In the genomic region with DNA sequence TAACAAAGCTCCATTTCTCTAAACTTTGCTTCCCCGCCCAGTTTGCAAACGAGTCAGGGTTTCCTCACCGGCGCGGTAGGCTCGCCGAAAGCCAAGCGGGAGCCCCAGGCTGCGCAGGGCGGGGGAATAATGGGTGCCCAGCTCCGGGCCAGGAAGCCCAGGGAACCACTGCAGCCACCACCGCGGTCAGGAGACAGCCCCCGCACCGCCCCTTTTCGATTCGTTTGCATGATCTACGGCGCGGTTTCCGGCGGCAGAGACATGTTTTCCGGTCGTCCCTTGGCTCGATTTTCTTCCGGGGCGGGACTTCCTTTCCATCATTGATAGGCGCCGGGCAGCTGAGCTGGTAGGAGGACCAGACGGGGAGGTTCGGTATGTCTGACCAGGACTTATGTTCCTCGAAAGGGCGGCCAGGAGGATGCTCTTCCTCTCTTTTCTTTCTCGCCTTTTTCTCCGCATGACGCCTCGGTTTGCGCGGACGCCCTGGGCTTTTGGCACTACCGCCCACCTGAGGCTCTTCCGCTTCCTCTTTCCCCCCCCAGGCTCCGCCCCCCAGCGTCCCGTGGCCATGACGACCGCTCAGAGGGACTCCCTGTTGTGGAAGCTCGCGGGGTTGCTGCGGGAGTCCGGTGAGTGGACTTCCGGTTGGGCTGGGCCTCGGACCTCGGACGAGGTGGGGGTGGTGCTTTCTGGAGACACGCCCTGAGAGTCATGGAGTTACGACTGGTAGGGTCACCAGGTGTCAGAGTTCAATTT, we compare ENCODE assay signal across 1 cellular context.
A peak's percentile ranks its signal among the peaks of the same experiment; 100 is the strongest.
TF ChIP-seq lines count a peak whose summit lies in the region.

A gene with protein sequence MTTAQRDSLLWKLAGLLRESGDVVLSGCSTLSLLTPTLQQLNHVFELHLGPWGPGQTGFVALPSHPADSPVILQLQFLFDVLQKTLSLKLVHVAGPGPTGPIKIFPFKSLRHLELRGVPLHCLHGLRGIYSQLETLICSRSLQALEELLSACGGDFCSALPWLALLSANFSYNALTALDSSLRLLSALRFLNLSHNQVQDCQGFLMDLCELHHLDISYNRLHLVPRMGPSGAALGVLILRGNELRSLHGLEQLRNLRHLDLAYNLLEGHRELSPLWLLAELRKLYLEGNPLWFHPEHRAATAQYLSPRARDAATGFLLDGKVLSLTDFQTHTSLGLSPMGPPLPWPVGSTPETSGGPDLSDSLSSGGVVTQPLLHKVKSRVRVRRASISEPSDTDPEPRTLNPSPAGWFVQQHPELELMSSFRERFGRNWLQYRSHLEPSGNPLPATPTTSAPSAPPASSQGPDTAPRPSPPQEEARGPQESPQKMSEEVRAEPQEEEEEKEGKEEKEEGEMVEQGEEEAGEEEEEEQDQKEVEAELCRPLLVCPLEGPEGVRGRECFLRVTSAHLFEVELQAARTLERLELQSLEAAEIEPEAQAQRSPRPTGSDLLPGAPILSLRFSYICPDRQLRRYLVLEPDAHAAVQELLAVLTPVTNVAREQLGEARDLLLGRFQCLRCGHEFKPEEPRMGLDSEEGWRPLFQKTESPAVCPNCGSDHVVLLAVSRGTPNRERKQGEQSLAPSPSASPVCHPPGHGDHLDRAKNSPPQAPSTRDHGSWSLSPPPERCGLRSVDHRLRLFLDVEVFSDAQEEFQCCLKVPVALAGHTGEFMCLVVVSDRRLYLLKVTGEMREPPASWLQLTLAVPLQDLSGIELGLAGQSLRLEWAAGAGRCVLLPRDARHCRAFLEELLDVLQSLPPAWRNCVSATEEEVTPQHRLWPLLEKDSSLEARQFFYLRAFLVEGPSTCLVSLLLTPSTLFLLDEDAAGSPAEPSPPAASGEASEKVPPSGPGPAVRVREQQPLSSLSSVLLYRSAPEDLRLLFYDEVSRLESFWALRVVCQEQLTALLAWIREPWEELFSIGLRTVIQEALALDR (plus strand): TSS at position 306 of the 756 bp plus-strand sequence. CDS start 263 bp downstream, at position 569.

TF ChIP-seq in HepG2, 621 proteins besides CTCF, POLR2A, EP300 and RAD21 (continued from another document and continues in another):
- peak; percentile 79 for TF ChIP-seq RXRA (CRISPR knock-in tag; IDR thresholded peaks at IDR 0.05)
- TF ChIP-seq JUN (CRISPR knock-in tag; IDR thresholded peaks at IDR 0.05) = peak; percentile 26; the same call in 1 of the 2 replicates
- no peak; the same call in 1 of the 2 replicates for TF ChIP-seq ZNF264 (CRISPR knock-in tag; IDR thresholded peaks at IDR 0.05)
- TF ChIP-seq, protein P1, sequence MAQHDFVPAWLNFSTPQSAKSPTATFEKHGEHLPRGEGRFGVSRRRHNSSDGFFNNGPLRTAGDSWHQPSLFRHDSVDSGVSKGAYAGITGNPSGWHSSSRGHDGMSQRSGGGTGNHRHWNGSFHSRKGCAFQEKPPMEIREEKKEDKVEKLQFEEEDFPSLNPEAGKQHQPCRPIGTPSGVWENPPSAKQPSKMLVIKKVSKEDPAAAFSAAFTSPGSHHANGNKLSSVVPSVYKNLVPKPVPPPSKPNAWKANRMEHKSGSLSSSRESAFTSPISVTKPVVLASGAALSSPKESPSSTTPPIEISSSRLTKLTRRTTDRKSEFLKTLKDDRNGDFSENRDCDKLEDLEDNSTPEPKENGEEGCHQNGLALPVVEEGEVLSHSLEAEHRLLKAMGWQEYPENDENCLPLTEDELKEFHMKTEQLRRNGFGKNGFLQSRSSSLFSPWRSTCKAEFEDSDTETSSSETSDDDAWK (CRISPR knock-in tag; IDR thresholded peaks at IDR 0.05) = no peak
- TF ChIP-seq, protein P2, sequence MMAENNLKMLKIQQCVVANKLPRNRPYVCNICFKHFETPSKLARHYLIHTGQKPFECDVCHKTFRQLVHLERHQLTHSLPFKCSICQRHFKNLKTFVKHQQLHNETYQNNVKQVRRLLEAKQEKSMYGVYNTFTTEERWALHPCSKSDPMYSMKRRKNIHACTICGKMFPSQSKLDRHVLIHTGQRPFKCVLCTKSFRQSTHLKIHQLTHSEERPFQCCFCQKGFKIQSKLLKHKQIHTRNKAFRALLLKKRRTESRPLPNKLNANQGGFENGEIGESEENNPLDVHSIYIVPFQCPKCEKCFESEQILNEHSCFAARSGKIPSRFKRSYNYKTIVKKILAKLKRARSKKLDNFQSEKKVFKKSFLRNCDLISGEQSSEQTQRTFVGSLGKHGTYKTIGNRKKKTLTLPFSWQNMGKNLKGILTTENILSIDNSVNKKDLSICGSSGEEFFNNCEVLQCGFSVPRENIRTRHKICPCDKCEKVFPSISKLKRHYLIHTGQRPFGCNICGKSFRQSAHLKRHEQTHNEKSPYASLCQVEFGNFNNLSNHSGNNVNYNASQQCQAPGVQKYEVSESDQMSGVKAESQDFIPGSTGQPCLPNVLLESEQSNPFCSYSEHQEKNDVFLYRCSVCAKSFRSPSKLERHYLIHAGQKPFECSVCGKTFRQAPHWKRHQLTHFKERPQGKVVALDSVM (CRISPR knock-in tag; IDR thresholded peaks at IDR 0.05) = peak; percentile 96; the same call in 1 of the 2 replicates
- TF ChIP-seq ZNF850 (CRISPR knock-in tag; conservative IDR thresholded peaks at IDR 0.05) = no peak
- TF ChIP-seq, protein P3, sequence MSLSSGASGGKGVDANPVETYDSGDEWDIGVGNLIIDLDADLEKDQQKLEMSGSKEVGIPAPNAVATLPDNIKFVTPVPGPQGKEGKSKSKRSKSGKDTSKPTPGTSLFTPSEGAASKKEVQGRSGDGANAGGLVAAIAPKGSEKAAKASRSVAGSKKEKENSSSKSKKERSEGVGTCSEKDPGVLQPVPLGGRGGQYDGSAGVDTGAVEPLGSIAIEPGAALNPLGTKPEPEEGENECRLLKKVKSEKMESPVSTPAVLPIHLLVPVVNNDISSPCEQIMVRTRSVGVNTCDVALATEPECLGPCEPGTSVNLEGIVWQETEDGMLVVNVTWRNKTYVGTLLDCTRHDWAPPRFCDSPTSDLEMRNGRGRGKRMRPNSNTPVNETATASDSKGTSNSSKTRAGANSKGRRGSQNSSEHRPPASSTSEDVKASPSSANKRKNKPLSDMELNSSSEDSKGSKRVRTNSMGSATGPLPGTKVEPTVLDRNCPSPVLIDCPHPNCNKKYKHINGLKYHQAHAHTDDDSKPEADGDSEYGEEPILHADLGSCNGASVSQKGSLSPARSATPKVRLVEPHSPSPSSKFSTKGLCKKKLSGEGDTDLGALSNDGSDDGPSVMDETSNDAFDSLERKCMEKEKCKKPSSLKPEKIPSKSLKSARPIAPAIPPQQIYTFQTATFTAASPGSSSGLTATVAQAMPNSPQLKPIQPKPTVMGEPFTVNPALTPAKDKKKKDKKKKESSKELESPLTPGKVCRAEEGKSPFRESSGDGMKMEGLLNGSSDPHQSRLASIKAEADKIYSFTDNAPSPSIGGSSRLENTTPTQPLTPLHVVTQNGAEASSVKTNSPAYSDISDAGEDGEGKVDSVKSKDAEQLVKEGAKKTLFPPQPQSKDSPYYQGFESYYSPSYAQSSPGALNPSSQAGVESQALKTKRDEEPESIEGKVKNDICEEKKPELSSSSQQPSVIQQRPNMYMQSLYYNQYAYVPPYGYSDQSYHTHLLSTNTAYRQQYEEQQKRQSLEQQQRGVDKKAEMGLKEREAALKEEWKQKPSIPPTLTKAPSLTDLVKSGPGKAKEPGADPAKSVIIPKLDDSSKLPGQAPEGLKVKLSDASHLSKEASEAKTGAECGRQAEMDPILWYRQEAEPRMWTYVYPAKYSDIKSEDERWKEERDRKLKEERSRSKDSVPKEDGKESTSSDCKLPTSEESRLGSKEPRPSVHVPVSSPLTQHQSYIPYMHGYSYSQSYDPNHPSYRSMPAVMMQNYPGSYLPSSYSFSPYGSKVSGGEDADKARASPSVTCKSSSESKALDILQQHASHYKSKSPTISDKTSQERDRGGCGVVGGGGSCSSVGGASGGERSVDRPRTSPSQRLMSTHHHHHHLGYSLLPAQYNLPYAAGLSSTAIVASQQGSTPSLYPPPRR (CRISPR knock-in tag; IDR thresholded peaks at IDR 0.05; ENCODE audit: borderline replicate concordance) = peak; percentile 42; the same call in 1 of the 2 replicates
- peak; percentile 31; the same call in 1 of the 2 replicates for TF ChIP-seq ZNF879 (CRISPR knock-in tag; IDR thresholded peaks at IDR 0.05)
- TF ChIP-seq, protein P4, sequence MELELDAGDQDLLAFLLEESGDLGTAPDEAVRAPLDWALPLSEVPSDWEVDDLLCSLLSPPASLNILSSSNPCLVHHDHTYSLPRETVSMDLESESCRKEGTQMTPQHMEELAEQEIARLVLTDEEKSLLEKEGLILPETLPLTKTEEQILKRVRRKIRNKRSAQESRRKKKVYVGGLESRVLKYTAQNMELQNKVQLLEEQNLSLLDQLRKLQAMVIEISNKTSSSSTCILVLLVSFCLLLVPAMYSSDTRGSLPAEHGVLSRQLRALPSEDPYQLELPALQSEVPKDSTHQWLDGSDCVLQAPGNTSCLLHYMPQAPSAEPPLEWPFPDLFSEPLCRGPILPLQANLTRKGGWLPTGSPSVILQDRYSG (CRISPR knock-in tag; IDR thresholded peaks at IDR 0.05) = no peak
- TF ChIP-seq, protein P5, sequence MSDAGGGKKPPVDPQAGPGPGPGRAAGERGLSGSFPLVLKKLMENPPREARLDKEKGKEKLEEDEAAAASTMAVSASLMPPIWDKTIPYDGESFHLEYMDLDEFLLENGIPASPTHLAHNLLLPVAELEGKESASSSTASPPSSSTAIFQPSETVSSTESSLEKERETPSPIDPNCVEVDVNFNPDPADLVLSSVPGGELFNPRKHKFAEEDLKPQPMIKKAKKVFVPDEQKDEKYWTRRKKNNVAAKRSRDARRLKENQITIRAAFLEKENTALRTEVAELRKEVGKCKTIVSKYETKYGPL (CRISPR knock-in tag; IDR thresholded peaks at IDR 0.05) = no peak
- TF ChIP-seq, protein P6, sequence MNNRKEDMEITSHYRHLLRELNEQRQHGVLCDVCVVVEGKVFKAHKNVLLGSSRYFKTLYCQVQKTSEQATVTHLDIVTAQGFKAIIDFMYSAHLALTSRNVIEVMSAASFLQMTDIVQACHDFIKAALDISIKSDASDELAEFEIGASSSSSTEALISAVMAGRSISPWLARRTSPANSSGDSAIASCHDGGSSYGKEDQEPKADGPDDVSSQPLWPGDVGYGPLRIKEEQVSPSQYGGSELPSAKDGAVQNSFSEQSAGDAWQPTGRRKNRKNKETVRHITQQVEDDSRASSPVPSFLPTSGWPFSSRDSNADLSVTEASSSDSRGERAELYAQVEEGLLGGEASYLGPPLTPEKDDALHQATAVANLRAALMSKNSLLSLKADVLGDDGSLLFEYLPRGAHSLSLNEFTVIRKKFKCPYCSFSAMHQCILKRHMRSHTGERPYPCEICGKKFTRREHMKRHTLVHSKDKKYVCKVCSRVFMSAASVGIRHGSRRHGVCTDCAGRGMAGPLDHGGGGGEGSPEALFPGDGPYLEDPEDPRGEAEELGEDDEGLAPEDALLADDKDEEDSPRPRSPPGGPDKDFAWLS (CRISPR knock-in tag; IDR thresholded peaks at IDR 0.05; ENCODE audit: borderline replicate concordance) = no peak
- TF ChIP-seq, protein P7, sequence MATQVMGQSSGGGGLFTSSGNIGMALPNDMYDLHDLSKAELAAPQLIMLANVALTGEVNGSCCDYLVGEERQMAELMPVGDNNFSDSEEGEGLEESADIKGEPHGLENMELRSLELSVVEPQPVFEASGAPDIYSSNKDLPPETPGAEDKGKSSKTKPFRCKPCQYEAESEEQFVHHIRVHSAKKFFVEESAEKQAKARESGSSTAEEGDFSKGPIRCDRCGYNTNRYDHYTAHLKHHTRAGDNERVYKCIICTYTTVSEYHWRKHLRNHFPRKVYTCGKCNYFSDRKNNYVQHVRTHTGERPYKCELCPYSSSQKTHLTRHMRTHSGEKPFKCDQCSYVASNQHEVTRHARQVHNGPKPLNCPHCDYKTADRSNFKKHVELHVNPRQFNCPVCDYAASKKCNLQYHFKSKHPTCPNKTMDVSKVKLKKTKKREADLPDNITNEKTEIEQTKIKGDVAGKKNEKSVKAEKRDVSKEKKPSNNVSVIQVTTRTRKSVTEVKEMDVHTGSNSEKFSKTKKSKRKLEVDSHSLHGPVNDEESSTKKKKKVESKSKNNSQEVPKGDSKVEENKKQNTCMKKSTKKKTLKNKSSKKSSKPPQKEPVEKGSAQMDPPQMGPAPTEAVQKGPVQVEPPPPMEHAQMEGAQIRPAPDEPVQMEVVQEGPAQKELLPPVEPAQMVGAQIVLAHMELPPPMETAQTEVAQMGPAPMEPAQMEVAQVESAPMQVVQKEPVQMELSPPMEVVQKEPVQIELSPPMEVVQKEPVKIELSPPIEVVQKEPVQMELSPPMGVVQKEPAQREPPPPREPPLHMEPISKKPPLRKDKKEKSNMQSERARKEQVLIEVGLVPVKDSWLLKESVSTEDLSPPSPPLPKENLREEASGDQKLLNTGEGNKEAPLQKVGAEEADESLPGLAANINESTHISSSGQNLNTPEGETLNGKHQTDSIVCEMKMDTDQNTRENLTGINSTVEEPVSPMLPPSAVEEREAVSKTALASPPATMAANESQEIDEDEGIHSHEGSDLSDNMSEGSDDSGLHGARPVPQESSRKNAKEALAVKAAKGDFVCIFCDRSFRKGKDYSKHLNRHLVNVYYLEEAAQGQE (IDR thresholded peaks at IDR 0.05; ENCODE audit: borderline replicate concordance in 1 of 2, low read depth in 1 of 2, low read length in 2 of 2) = peak in 1 of 2 experiments; percentile 81; a peak in 3 of 4 replicates
- TF ChIP-seq ZMYM4 (CRISPR knock-in tag; IDR thresholded peaks at IDR 0.05) = peak; percentile 73
- no peak for TF ChIP-seq ZNF367 (CRISPR knock-in tag; IDR thresholded peaks at IDR 0.05; ENCODE audit: borderline replicate concordance)
- TF ChIP-seq NR2C2 (CRISPR knock-in tag; IDR thresholded peaks at IDR 0.05; ENCODE audit: borderline replicate concordance) = peak; percentile 98
- no peak for TF ChIP-seq ZNF282 (IDR thresholded peaks at IDR 0.05; ENCODE audit: partially characterized antibody)
- no peak for TF ChIP-seq ZNF326 (CRISPR knock-in tag; IDR thresholded peaks at IDR 0.05; ENCODE audit: borderline replicate concordance)
- TF ChIP-seq ZNF12 (CRISPR knock-in tag; IDR thresholded peaks at IDR 0.05) = peak; percentile 96
- TF ChIP-seq PRPF4 (IDR thresholded peaks at IDR 0.05; ENCODE audit: low read depth, low read length, poor library complexity, severe bottlenecking) = peak; percentile 10
- no peak for TF ChIP-seq ZNF138 (CRISPR knock-in tag; IDR thresholded peaks at IDR 0.05; ENCODE audit: low read depth)
- no peak for TF ChIP-seq TCF12 (IDR thresholded peaks at IDR 0.05)
- peak; percentile 90; the same call in 1 of the 2 replicates for TF ChIP-seq TCF12 (CRISPR knock-in tag; IDR thresholded peaks at IDR 0.05)
- TF ChIP-seq, protein P8, sequence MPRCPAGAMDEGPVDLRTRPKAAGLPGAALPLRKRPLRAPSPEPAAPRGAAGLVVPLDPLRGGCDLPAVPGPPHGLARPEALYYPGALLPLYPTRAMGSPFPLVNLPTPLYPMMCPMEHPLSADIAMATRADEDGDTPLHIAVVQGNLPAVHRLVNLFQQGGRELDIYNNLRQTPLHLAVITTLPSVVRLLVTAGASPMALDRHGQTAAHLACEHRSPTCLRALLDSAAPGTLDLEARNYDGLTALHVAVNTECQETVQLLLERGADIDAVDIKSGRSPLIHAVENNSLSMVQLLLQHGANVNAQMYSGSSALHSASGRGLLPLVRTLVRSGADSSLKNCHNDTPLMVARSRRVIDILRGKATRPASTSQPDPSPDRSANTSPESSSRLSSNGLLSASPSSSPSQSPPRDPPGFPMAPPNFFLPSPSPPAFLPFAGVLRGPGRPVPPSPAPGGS (CRISPR knock-in tag; IDR thresholded peaks at IDR 0.05) = peak; percentile 70; the same call in 1 of the 2 replicates
- peak; percentile 56; the same call in 1 of the 2 replicates for TF ChIP-seq GFI1 (CRISPR knock-in tag; IDR thresholded peaks at IDR 0.05; ENCODE audit: borderline replicate concordance)
- no peak for TF ChIP-seq NFIB (CRISPR knock-in tag; IDR thresholded peaks at IDR 0.05; ENCODE audit: borderline replicate concordance)
- no peak for TF ChIP-seq REL (CRISPR knock-in tag; conservative IDR thresholded peaks at IDR 0.05)
- TF ChIP-seq PAWR (CRISPR knock-in tag; IDR thresholded peaks at IDR 0.05; ENCODE audit: borderline replicate concordance) = no peak
